Comparison of ENCODE assay signal across 35 cellular contexts in genomic region chr22:29610780-29611179, GRCh38.
"Had no signal": no experiment of that assay in that cellular context is flagged by ENCODE, and none has a peak within 500 bp of the region (broad histone marks: within the 10 kb centered on the region; RNA-seq: fewer than 3 reads in every experiment).

No MANE protein-coding gene starts in this region.

- H3K4me1 ChIP-seq: ascending aorta had no signal

- DNase-seq: activated B cell treated with CpG ODN at 0.5 μM for 24 hours; activated CD4-positive, alpha-beta memory T cell treated with anti-CD3 and anti-CD28 coated beads for 36 hours; activated CD4-positive, alpha-beta T cell treated with anti-CD3 and anti-CD28 coated beads for 4 hours; activated CD4-positive, alpha-beta T cell treated with anti-CD3 and anti-CD28 coated beads, Interleukin-2, amount 10 ng/mL, durations not matched to agents 24 days and 14 days; activated CD4-positive, alpha-beta T cell treated with anti-CD3 and anti-CD28 coated beads, Interleukin-2, amount 50 U/mL, for 1 hour; activated CD4-positive, alpha-beta T cell treated with anti-CD3 and anti-CD28 coated beads, Interleukin-2, amount 50 U/mL, for 4 hours; activated CD4-positive, CD25-positive, alpha-beta regulatory T cell treated with anti-CD3 and anti-CD28 coated beads, Interleukin-2, amount 50 U/mL, for 72 hours; activated CD8-positive, alpha-beta memory T cell treated with anti-CD3 and anti-CD28 coated beads for 24 hours; activated CD8-positive, alpha-beta memory T cell treated with anti-CD3 and anti-CD28 coated beads, Interleukin-2, amount 10 ng/mL, durations not matched to agents 7 days and 5 days; activated CD8-positive, alpha-beta memory T cell treated with anti-CD3 and anti-CD28 coated beads, Interleukin-2, amount 50 U/mL, for 48 hours; activated CD8-positive, alpha-beta T cell treated with anti-CD3 and anti-CD28 coated beads, Interleukin-2, amount 10 ng/mL, durations not matched to agents 7 days and 5 days; activated effector memory CD4-positive, alpha-beta T cell treated with Interleukin-2 at 50 U/mL for 16 hours; activated gamma-delta T cell; activated naive CD4-positive, alpha-beta T cell treated with anti-CD3 and anti-CD28 coated beads, Interleukin-2, amount 10 ng/mL, durations not matched to agents 7 days and 5 days; activated naive CD4-positive, alpha-beta T cell treated with Interleukin-2 at 50 U/mL for 16 hours; activated naive CD8-positive, alpha-beta T cell treated with anti-CD3 and anti-CD28 coated beads, Interleukin-2, amount 10 ng/mL, durations not matched to agents 7 days and 5 days; activated naive CD8-positive, alpha-beta T cell treated with anti-CD3 and anti-CD28 coated beads, Interleukin-2, amount 50 U/mL, for 24 hours; activated T-cell treated with anti-CD3 and anti-CD28 coated beads, Interleukin-2, amount 50 U/mL, for 24 hours; activated T-cell treated with anti-CD3 and anti-CD28 coated beads, Interleukin-2, amount 50 U/mL, for 48 hours; amygdala; anterior cingulate cortex; caudate nucleus; cerebellar nuclear complex; T-helper 2 cell; T-helper 9 cell had no signal

- H3K9me3 Mint-ChIP-seq: activated B cell treated with CpG ODN at 0.5 μM for 24 hours; activated CD4-positive, alpha-beta memory T cell treated with anti-CD3 and anti-CD28 coated beads for 36 hours; activated CD4-positive, alpha-beta T cell treated with anti-CD3 and anti-CD28 coated beads, Interleukin-2, amount 10 ng/mL, durations not matched to agents 24 days and 14 days; activated naive CD4-positive, alpha-beta T cell treated with anti-CD3 and anti-CD28 coated beads, Interleukin-2, amount 50 U/mL, for 24 hours; activated naive CD8-positive, alpha-beta T cell treated with anti-CD3 and anti-CD28 coated beads, Interleukin-2, amount 10 ng/mL, durations not matched to agents 7 days and 5 days; activated naive CD8-positive, alpha-beta T cell treated with anti-CD3 and anti-CD28 coated beads, Interleukin-2, amount 50 U/mL, for 24 hours; activated T-cell treated with anti-CD3 and anti-CD28 coated beads, Interleukin-2, amount 50 U/mL, for 24 hours; central memory CD8-positive, alpha-beta T cell had no signal

- H3K27ac Mint-ChIP-seq: activated B cell treated with CpG ODN at 0.5 μM for 24 hours; activated CD4-positive, alpha-beta memory T cell treated with anti-CD3 and anti-CD28 coated beads for 36 hours; activated CD4-positive, alpha-beta T cell treated with anti-CD3 and anti-CD28 coated beads, Interleukin-2, amount 10 ng/mL, durations not matched to agents 24 days and 14 days; activated CD8-positive, alpha-beta memory T cell treated with anti-CD3 and anti-CD28 coated beads, Interleukin-2, amount 10 ng/mL, durations not matched to agents 7 days and 5 days; activated CD8-positive, alpha-beta T cell treated with anti-CD3 and anti-CD28 coated beads, Interleukin-2, amount 10 ng/mL, durations not matched to agents 7 days and 5 days; activated naive CD4-positive, alpha-beta T cell treated with anti-CD3 and anti-CD28 coated beads, Interleukin-2, amount 10 ng/mL, durations not matched to agents 7 days and 5 days; activated naive CD4-positive, alpha-beta T cell treated with anti-CD3 and anti-CD28 coated beads, Interleukin-2, amount 50 U/mL, for 24 hours; activated naive CD8-positive, alpha-beta T cell; activated naive CD8-positive, alpha-beta T cell treated with anti-CD3 and anti-CD28 coated beads, Interleukin-2, amount 10 ng/mL, durations not matched to agents 7 days and 5 days; activated naive CD8-positive, alpha-beta T cell treated with anti-CD3 and anti-CD28 coated beads, Interleukin-2, amount 50 U/mL, for 24 hours; activated T-cell treated with anti-CD3 and anti-CD28 coated beads, Interleukin-2, amount 50 U/mL, for 24 hours; activated T-helper 2 cell treated with anti-CD3 and anti-CD28 coated beads, Interferon-gamma antibody, Interleukin-2, Interleukin-4, amounts not matched to agents 10 μg/mL and 5 μg/mL and 100 μg/mL, durations not matched to agents 14 hours and 24 hours and 36 hours; brain; T-helper 1 cell treated with Interleukin-12 subunit alpha and Interleukin-12 subunit beta and Interleukin-4 antibody, amounts not matched to agents 30 μg/mL and 1 μg/mL, for 36 hours; T-helper 2 cell treated with Interferon-gamma antibody and Interleukin-4, amounts not matched to agents 5 μg/mL and 100 μg/mL, for 36 hours had no signal

- ATAC-seq: activated CD8-positive, alpha-beta memory T cell treated with anti-CD3 and anti-CD28 coated beads, Interleukin-2, amount 10 ng/mL, durations not matched to agents 7 days and 5 days; activated CD8-positive, alpha-beta T cell treated with anti-CD3 and anti-CD28 coated beads, Interleukin-2, amount 10 ng/mL, durations not matched to agents 7 days and 5 days; activated naive CD8-positive, alpha-beta T cell treated with anti-CD3 and anti-CD28 coated beads, Interleukin-2, amount 50 U/mL, for 24 hours had no signal

- H3K4me3 ChIP-seq: ascending aorta, cardiac muscle cell had no signal

- H3K9me3 ChIP-seq: ascending aorta had no signal

- H3K27me3 ChIP-seq: ascending aorta, cardiac muscle cell had no signal

- H3K36me3 Mint-ChIP-seq: activated CD4-positive, alpha-beta memory T cell treated with anti-CD3 and anti-CD28 coated beads for 36 hours had no signal

- H3K36me3 ChIP-seq: ascending aorta, cardiac muscle cell had no signal

- H3K27ac ChIP-seq: ascending aorta, cardiac muscle cell, VCaP had no signal

- H3K27me3 Mint-ChIP-seq: activated B cell treated with CpG ODN at 0.5 μM for 24 hours; activated CD4-positive, alpha-beta memory T cell treated with anti-CD3 and anti-CD28 coated beads for 36 hours; activated CD4-positive, alpha-beta T cell treated with anti-CD3 and anti-CD28 coated beads, Interleukin-2, amount 10 ng/mL, durations not matched to agents 24 days and 14 days; activated CD8-positive, alpha-beta memory T cell treated with anti-CD3 and anti-CD28 coated beads, Interleukin-2, amount 10 ng/mL, durations not matched to agents 7 days and 5 days; activated naive CD4-positive, alpha-beta T cell treated with anti-CD3 and anti-CD28 coated beads, Interleukin-2, amount 10 ng/mL, durations not matched to agents 7 days and 5 days; activated naive CD4-positive, alpha-beta T cell treated with anti-CD3 and anti-CD28 coated beads, Interleukin-2, amount 50 U/mL, for 24 hours; activated naive CD8-positive, alpha-beta T cell; activated naive CD8-positive, alpha-beta T cell treated with anti-CD3 and anti-CD28 coated beads, Interleukin-2, amount 10 ng/mL, durations not matched to agents 7 days and 5 days; activated naive CD8-positive, alpha-beta T cell treated with anti-CD3 and anti-CD28 coated beads, Interleukin-2, amount 50 U/mL, for 24 hours; activated T-cell treated with anti-CD3 and anti-CD28 coated beads, Interleukin-2, amount 50 U/mL, for 24 hours; brain; central memory CD8-positive, alpha-beta T cell had no signal

- H3K4me3 Mint-ChIP-seq: activated B cell treated with CpG ODN at 0.5 μM for 24 hours; activated CD4-positive, alpha-beta memory T cell treated with anti-CD3 and anti-CD28 coated beads for 36 hours; activated CD4-positive, alpha-beta T cell treated with anti-CD3 and anti-CD28 coated beads, Interleukin-2, amount 10 ng/mL, durations not matched to agents 24 days and 14 days; activated CD8-positive, alpha-beta memory T cell treated with anti-CD3 and anti-CD28 coated beads, Interleukin-2, amount 10 ng/mL, durations not matched to agents 7 days and 5 days; activated CD8-positive, alpha-beta T cell treated with anti-CD3 and anti-CD28 coated beads, Interleukin-2, amount 10 ng/mL, durations not matched to agents 7 days and 5 days; activated naive CD4-positive, alpha-beta T cell treated with anti-CD3 and anti-CD28 coated beads, Interleukin-2, amount 10 ng/mL, durations not matched to agents 7 days and 5 days; activated naive CD4-positive, alpha-beta T cell treated with anti-CD3 and anti-CD28 coated beads, Interleukin-2, amount 50 U/mL, for 24 hours; activated naive CD8-positive, alpha-beta T cell; activated naive CD8-positive, alpha-beta T cell treated with anti-CD3 and anti-CD28 coated beads, Interleukin-2, amount 10 ng/mL, durations not matched to agents 7 days and 5 days; activated naive CD8-positive, alpha-beta T cell treated with anti-CD3 and anti-CD28 coated beads, Interleukin-2, amount 50 U/mL, for 24 hours; activated T-cell treated with anti-CD3 and anti-CD28 coated beads, Interleukin-2, amount 50 U/mL, for 24 hours; brain; central memory CD8-positive, alpha-beta T cell; T-helper 1 cell treated with Interleukin-12 subunit alpha and Interleukin-12 subunit beta and Interleukin-4 antibody, amounts not matched to agents 30 μg/mL and 1 μg/mL, for 36 hours; T-helper 2 cell treated with Interferon-gamma antibody and Interleukin-4, amounts not matched to agents 5 μg/mL and 100 μg/mL, for 36 hours had no signal
